In the genomic region with DNA sequence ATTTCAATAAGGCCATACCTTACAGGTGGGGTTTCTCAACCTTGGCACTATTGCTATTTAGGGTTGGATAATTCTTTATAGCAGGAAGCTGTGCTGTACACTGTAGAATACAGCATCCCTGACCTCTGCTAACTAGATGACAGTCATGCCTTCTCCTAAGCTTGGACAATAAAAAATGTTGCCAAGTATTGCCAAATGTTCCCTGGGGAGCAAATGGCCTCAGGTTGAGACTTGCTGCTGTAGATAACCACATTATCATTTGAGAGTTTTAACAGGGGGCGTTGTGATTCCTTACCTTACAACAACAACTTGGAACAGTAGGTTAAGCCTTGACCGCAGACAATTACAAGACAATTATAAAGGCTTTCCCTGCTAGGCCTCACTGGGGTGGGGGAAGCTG, we compare ENCODE assay signal across 26 cellular contexts.
"Had no signal": no experiment of that assay in that cellular context is flagged by ENCODE, and none has a peak within 500 bp of the region (broad histone marks: within the 10 kb centered on the region; RNA-seq: fewer than 3 reads in every experiment).

No MANE protein-coding gene starts in this region.

- H3K4me1 ChIP-seq: esophagus squamous epithelium, gastrocnemius medialis, heart right ventricle, left lung had no signal

- H3K4me3 ChIP-seq: coronary artery, dorsolateral prefrontal cortex, esophagus squamous epithelium, gastrocnemius medialis, heart right ventricle, left lung, lung had no signal

- ATAC-seq: esophagus mucosa; gastrocnemius medialis; heart right ventricle; left cardiac atrium; left lung; left ventricle myocardium superior; naive thymus-derived CD4-positive, alpha-beta T cell had no signal

- H3K27me3 ChIP-seq: gastrocnemius medialis, left lung had no signal

- H3K36me3 ChIP-seq: esophagus squamous epithelium, gastrocnemius medialis, heart right ventricle, left lung had no signal

- DNase-seq: dermis blood vessel endothelial cell; dorsolateral prefrontal cortex; effector CD4-positive, alpha-beta T cell; effector memory CD4-positive, alpha-beta T cell; erythroblast; esophagus squamous epithelium; foreskin fibroblast; foreskin melanocyte; gastrocnemius medialis; glutamatergic neuron; head of caudate nucleus; heart right ventricle; hippocampal formation; islet precursor cell; left cardiac atrium; left lung; left ventricle myocardium superior; mesenchymal stem cell; midbrain; naive thymus-derived CD4-positive, alpha-beta T cell had no signal

- H3K9me3 ChIP-seq: gastrocnemius medialis had no signal

- H3K27ac ChIP-seq: coronary artery, dorsolateral prefrontal cortex, epithelial cell of prostate, esophagus squamous epithelium, gastrocnemius medialis, heart right ventricle, left lung had no signal

- FAIRE-seq: colon, endothelial cell of umbilical vein had no signal
